In genomic region chr10:110566472-110567200, GRCh38 we compare ENCODE assay signal across 8 cellular contexts. TPM values are rescaled to one million over a fixed set of nuclear protein-coding genes. Genes with fewer than 3 reads are reported as not detected.
DNase-seq lines count a peak whose midpoint lies in the region; ATAC-seq and TF ChIP-seq lines count a peak whose summit lies in the region.

No MANE protein-coding gene starts in this region.

- peak overlapping the region; percentile 100 for H3K27ac Mint-ChIP-seq in progenitor cell of endocrine pancreas

- no peaks in the 10 kb centered on the region for H3K9me3 Mint-ChIP-seq in progenitor cell of endocrine pancreas (ENCODE audit: low read depth)

- peaks cover 41% of the 10 kb centered on the region for H3K79me2 ChIP-seq in PC-9 (ENCODE audit: low read depth)

- H3K27ac ChIP-seq in PC-9: peak overlapping the region; percentile 86

- intact Hi-C loops in PC-9 (cut with micrococcal nuclease; ENCODE audit: unreplicated experiment): loop anchor here (1.0 to 2.0 kb wide), 2 partner anchors 66 to 260 kb away; no protein-coding TSS in a partner anchor

- DNase-seq in GM12865 (ENCODE audit: low read depth): no peak
- DNase-seq in PC-9: no peak
- DNase-seq in erythroblast (lab: John Stamatoyannopoulos, UW): peak; percentile 42
- no peak for DNase-seq in progenitor cell of endocrine pancreas (ENCODE audit: low spot score, unreplicated experiment)
- DNase-seq in HuH-7 (ENCODE audit: low spot score): no peak

- peak overlapping the region; percentile 79 for H3K4me2 ChIP-seq in PC-9

- no peak for TF ChIP-seq CTCF in GM12865 (IDR thresholded peaks at IDR 0.05; ENCODE audit: insufficient read depth, low read depth, low read length, missing control alignments)
- no peak for TF ChIP-seq CTCF in PC-9 (conservative IDR thresholded peaks at IDR 0.05)
- no peak for TF ChIP-seq CTCF in progenitor cell of endocrine pancreas (IDR thresholded peaks at IDR 0.05; ENCODE audit: unreplicated experiment)

- H3K27me3 Mint-ChIP-seq in progenitor cell of endocrine pancreas: no peaks in the 10 kb centered on the region

- H3K36me3 ChIP-seq in PC-9 (ENCODE audit: low read depth): no peaks in the 10 kb centered on the region

- peak overlapping the region; percentile 98 for H3K4me3 Mint-ChIP-seq in progenitor cell of endocrine pancreas (ENCODE audit: low read depth)

- CTCF ChIA-PET in PC-9 (lab: Charles Lee): no interaction called here

- H3K36me3 Mint-ChIP-seq in progenitor cell of endocrine pancreas (ENCODE audit: insufficient read depth): peaks cover 2% of the 10 kb centered on the region

- BruUV-seq in PC-9 (replicated peaks; lab: Mats Ljungman, UMichigan): TSS peak; percentile 95

- no peak for TF ChIP-seq POLR2A in erythroblast (IDR thresholded peaks at IDR 0.05; ENCODE audit: low read length)

- peaks cover 7% of the 10 kb centered on the region for H3K4me1 ChIP-seq in PC-9 (replicated peaks; ENCODE audit: insufficient read depth)

- H3K9me3 ChIP-seq in PC-9 (ENCODE audit: insufficient read depth, low read depth): no peaks in the 10 kb centered on the region

- no peak for ATAC-seq in HG03432 (IDR thresholded peaks at IDR 0.05; ENCODE audit: unreplicated experiment)
- no peak for ATAC-seq in HG02938 (IDR thresholded peaks at IDR 0.05; ENCODE audit: unreplicated experiment)
- ATAC-seq in HG02678 (IDR thresholded peaks at IDR 0.05; ENCODE audit: unreplicated experiment): no peak

- H4K20me1 ChIP-seq in PC-9 (ENCODE audit: insufficient read depth): no peaks in the 10 kb centered on the region

- no peaks in the 10 kb centered on the region for H3K27me3 ChIP-seq in PC-9 (ENCODE audit: insufficient read depth, low read depth)

- H3K4me3 ChIP-seq in GM12865 (ENCODE audit: low read depth, low read length): peak overlapping the region; percentile 75
- peak overlapping the region; percentile 90 for H3K4me3 ChIP-seq in PC-9

- peaks cover 5% of the 10 kb centered on the region; the same call in 1 of the 2 replicates for H3F3A ChIP-seq in PC-9 (ENCODE audit: insufficient read depth, low read depth)

- H2AFZ ChIP-seq in PC-9: peak overlapping the region; percentile 88

- no peaks in the 10 kb centered on the region for H3K9me2 ChIP-seq in PC-9 (ENCODE audit: insufficient read depth)

- POLR2A ChIA-PET in PC-9 (lab: Charles Lee; ENCODE audit: unreplicated experiment): no interaction called here

- H3K4me1 Mint-ChIP-seq in progenitor cell of endocrine pancreas (ENCODE audit: low read depth): peaks cover 33% of the 10 kb centered on the region

RNA-seq across cellular contexts. Expression of gene SMC3, which starts 0.9 kb away (rescaled TPM):
- total RNA-seq in PC-9 (2021): 22.1 and 31.2 TPM in 2 replicates
- total RNA-seq in progenitor cell of endocrine pancreas: 94.0 and 94.6 TPM in 2 replicates

Comparison
In these comparisons a context has a peak if more than half of its experiments do, and no peak if none do; other contexts are left out.
1. DNase-seq: peak in erythroblast (2 of 2); none in GM12865 (single experiment), PC-9 (0 of 2), progenitor cell of endocrine pancreas (single experiment) and HuH-7 (single experiment).